Comparison of ENCODE assay signal across 17 cellular contexts in the genomic region with DNA sequence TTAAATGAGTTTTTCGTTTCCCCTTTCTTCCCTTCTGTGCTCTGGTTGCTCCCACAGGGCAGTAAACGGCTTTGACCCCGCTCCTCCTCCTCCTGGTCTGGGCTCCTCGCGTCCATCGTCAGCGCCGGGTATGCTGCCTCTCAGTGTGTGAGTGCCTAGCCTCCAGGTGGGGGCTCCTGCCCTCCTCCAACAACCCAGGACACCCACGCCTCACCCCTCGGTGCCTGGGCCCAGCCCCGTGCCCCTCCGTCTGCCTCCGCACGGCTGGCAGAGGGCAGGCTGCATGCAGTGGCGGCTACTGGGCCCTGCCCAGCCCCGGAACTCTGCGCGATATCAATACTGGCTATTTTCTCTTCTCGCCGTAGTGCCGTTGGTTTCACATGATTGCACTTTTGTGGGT.
"Had no signal": no experiment of that assay in that cellular context is flagged by ENCODE, and none has a peak within 500 bp of the region (broad histone marks: within the 10 kb centered on the region; RNA-seq: fewer than 3 reads in every experiment).

No MANE protein-coding gene starts in this region.

- H3K4me3 ChIP-seq: heart left ventricle, prostate gland, sigmoid colon had no signal

- H3K36me3 Mint-ChIP-seq: natural killer cell had no signal

- H3K9me3 Mint-ChIP-seq: activated naive CD8-positive, alpha-beta T cell treated with anti-CD3 and anti-CD28 coated beads for 36 hours; activated T-cell treated with anti-CD3 and anti-CD28 coated beads, Interleukin-2, amount 50 U/mL, for 72 hours; natural killer cell had no signal

- H3K27me3 Mint-ChIP-seq: activated CD8-positive, alpha-beta memory T cell treated with anti-CD3 and anti-CD28 coated beads, Interleukin-2, amount 10 ng/mL, durations not matched to agents 7 days and 5 days; activated naive CD8-positive, alpha-beta T cell treated with anti-CD3 and anti-CD28 coated beads for 36 hours had no signal

- FAIRE-seq: bronchial epithelial cell, endothelial cell of umbilical vein had no signal

- ATAC-seq: activated CD8-positive, alpha-beta memory T cell treated with anti-CD3 and anti-CD28 coated beads, Interleukin-2, amount 10 ng/mL, durations not matched to agents 7 days and 5 days; activated T-cell treated with anti-CD3 and anti-CD28 coated beads, Interleukin-2, amount 50 U/mL, for 72 hours; heart left ventricle; natural killer cell had no signal

- H3K4me1 Mint-ChIP-seq: activated CD8-positive, alpha-beta memory T cell treated with anti-CD3 and anti-CD28 coated beads, Interleukin-2, amount 10 ng/mL, durations not matched to agents 7 days and 5 days had no signal

- H3K27ac Mint-ChIP-seq: activated CD8-positive, alpha-beta memory T cell treated with anti-CD3 and anti-CD28 coated beads, Interleukin-2, amount 10 ng/mL, durations not matched to agents 7 days and 5 days; activated naive CD8-positive, alpha-beta T cell treated with anti-CD3 and anti-CD28 coated beads for 36 hours; activated T-cell treated with anti-CD3 and anti-CD28 coated beads, Interleukin-2, amount 50 U/mL, for 72 hours; natural killer cell had no signal

- H3K9me3 ChIP-seq: heart left ventricle, prostate gland, sigmoid colon had no signal

- H3K36me3 ChIP-seq: prostate gland had no signal

- DNase-seq: activated CD4-positive, alpha-beta T cell treated with anti-CD3 and anti-CD28 coated beads, Interleukin-2, amount 50 U/mL, for 48 hours; activated CD4-positive, CD25-positive, alpha-beta regulatory T cell treated with anti-CD3 and anti-CD28 coated beads, Interleukin-2, amount 50 U/mL, for 72 hours; activated CD8-positive, alpha-beta memory T cell treated with anti-CD3 and anti-CD28 coated beads, Interleukin-2, amount 10 ng/mL, durations not matched to agents 7 days and 5 days; activated gamma-delta T cell treated with Interleukin-2 at 50 U/mL for 16 hours; activated naive CD8-positive, alpha-beta T cell treated with anti-CD3 and anti-CD28 coated beads for 36 hours; activated T-cell treated with anti-CD3 and anti-CD28 coated beads, Interleukin-2, amount 50 U/mL, for 72 hours; foreskin melanocyte; heart left ventricle; natural killer cell; occipital lobe; sigmoid colon; stimulated activated CD4-positive, alpha-beta T cell treated with anti-CD3 and anti-CD28 coated beads, Interleukin-12 subunit alpha, Interleukin-12 subunit beta, amount 100 ng/mL, for 4 hours; stimulated activated naive CD4-positive, alpha-beta T cell treated with Interleukin-2 at 50 U/mL for 16 hours; T-helper 2 cell had no signal

- H3K27ac ChIP-seq: prostate gland had no signal

- H3K27me3 ChIP-seq: heart left ventricle, sigmoid colon had no signal

- H3K4me3 Mint-ChIP-seq: activated CD8-positive, alpha-beta memory T cell treated with anti-CD3 and anti-CD28 coated beads, Interleukin-2, amount 10 ng/mL, durations not matched to agents 7 days and 5 days; activated naive CD8-positive, alpha-beta T cell treated with anti-CD3 and anti-CD28 coated beads for 36 hours; activated T-cell treated with anti-CD3 and anti-CD28 coated beads, Interleukin-2, amount 50 U/mL, for 72 hours; natural killer cell had no signal
